ENCODE assay signal across 31 cellular contexts in the genomic region with DNA sequence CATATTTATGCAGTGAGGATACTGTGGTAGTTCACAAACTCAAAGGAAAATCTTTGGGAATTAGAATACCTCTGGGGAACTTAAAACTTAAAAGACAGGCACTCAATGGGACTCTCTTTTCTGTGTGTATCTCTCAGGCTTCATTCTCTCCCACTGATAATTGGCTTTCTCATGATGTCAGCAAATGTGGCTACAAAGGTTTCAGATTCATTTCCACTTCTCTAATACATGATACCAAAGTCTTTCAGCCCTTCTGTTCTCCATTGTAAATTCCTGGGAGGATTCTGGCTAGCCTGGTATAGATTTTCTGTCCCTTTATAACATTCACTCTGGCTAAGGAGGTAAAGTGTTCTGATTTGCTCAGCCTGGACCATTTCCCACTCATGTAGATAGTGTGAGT.
A peak's percentile ranks its signal among the peaks of the same experiment; 100 is the strongest.
DNase-seq lines count a peak whose midpoint lies in the region; ATAC-seq, FAIRE-seq and TF ChIP-seq lines count a peak whose summit lies in the region.
"Had no signal": no experiment of that assay in that cellular context is flagged by ENCODE, and none has a peak within 500 bp of the region (broad histone marks: within the 10 kb centered on the region; RNA-seq: fewer than 3 reads in every experiment).

No MANE protein-coding gene starts in this region.

- intact Hi-C loops in HepG2 (cut with micrococcal nuclease; ENCODE audit: unreplicated experiment) (no loop called here), right lobe of liver (cut with DNase I) (no loop called here), kidney (cut with DNase I) (no loop called here)

- H3K9me3 ChIP-seq in HepG2 (ENCODE audit: low read length) (no peaks in the 10 kb centered on the region), right lobe of liver (no peaks in the 10 kb centered on the region), OCI-LY3 (ENCODE audit: insufficient read depth, low read length) (no peaks in the 10 kb centered on the region), kidney (ENCODE audit: control insufficient read depth in 1 of 2, low read length in 2 of 2) (no peaks in the 10 kb centered on the region)
- H3K9me3 ChIP-seq: BE2C, HAP-1, SJCRH30 had no signal

- H3K27ac ChIP-seq in HepG2 (ENCODE audit: extremely low read length, insufficient read depth, low read length) (no peak overlapping the region), right lobe of liver (no peak overlapping the region), OCI-LY3 (ENCODE audit: low read length) (peak overlapping the region; percentile 26; the same call in 1 of the 2 replicates), kidney (ENCODE audit: low read depth in 2 of 2, low read length in 2 of 2) (no peak overlapping the region)
- H3K27ac ChIP-seq: SJCRH30 had no signal

- H4K20me1 ChIP-seq in HepG2 (ENCODE audit: insufficient read depth, low read length), result no peaks in the 10 kb centered on the region
- no peaks in the 10 kb centered on the region for H4K20me1 ChIP-seq in OCI-LY3 (ENCODE audit: insufficient read depth, low read length)

- POLR2A ChIA-PET in HepG2 (lab: Yijun Ruan, JAX), result no interaction called here

- TF ChIP-seq CTCF in HepG2 (CRISPR knock-in tag; IDR thresholded peaks at IDR 0.05) (no peak), right lobe of liver (IDR thresholded peaks at IDR 0.05) (no peak), OCI-LY3 (IDR thresholded peaks at IDR 0.05; ENCODE audit: low read depth, low read length) (no peak), kidney (IDR thresholded peaks at IDR 0.05; ENCODE audit: borderline replicate concordance, extremely low read depth, insufficient read depth) (no peak)

- H3K4me1 ChIP-seq in HepG2 (ENCODE audit: insufficient read depth, low read length) (no peaks in the 10 kb centered on the region), right lobe of liver (no peaks in the 10 kb centered on the region), OCI-LY3 (ENCODE audit: low read length) (peaks cover 21% of the 10 kb centered on the region), kidney (ENCODE audit: control insufficient read depth in 1 of 2, insufficient read depth in 1 of 2, low read depth in 1 of 2, low read length in 2 of 2) (no peaks in the 10 kb centered on the region)
- H3K4me1 ChIP-seq: BE2C, HAP-1, SJCRH30 had no signal

- H3K4me2 ChIP-seq in HepG2 (ENCODE audit: low read depth, low read length) (no peak overlapping the region), OCI-LY3 (ENCODE audit: low read length) (peak overlapping the region; percentile 36; the same call in 1 of the 2 replicates)

- FAIRE-seq in HepG2 (lab: Jason Lieb, UNC) (no peak), kidney (lab: Jason Lieb, UNC) (no peak)
- FAIRE-seq: GM19239 had no signal

- no peak for TF ChIP-seq RAD21 in HepG2 (CRISPR knock-in tag; IDR thresholded peaks at IDR 0.05)

- DNase-seq in HepG2 (ENCODE audit: low spot score) (no peak), right lobe of liver (no peak), retina (peak; percentile 44), T-helper 2 cell (no peak), kidney (no peak)
- DNase-seq: 8988T; ACHN; BE2C; CD8-positive, alpha-beta memory T cell; DMS 273 treated with DMSO at 0.1 percent for 48 hours; DMS79; EL; GDM1; IMR-90; NCI-H1092; NCI-H1417 treated with DMSO at 0.1 percent for 48 hours; NCI-H1694 treated with DMSO at 0.1 percent for 48 hours; NCI-H2081; NCI-H2171 treated with DMSO at 0.1 percent for 48 hours; NCI-H524; NCI-H748 treated with DMSO at 0.1 percent for 48 hours; PC-3; SJCRH30; T-helper 17 cell had no signal

- H3K9ac ChIP-seq in HepG2 (ENCODE audit: insufficient read depth, low read depth, low read length), result no peak overlapping the region
- H3K9ac ChIP-seq in OCI-LY3 (ENCODE audit: low read length), result no peak overlapping the region
- no peak overlapping the region for H3K9ac ChIP-seq in kidney (ENCODE audit: low read length in 2 of 2)

- H2AFZ ChIP-seq in HepG2 (ENCODE audit: low read length) (no peak overlapping the region), OCI-LY3 (ENCODE audit: low read depth, low read length) (no peak overlapping the region)

- H3K4me3 ChIP-seq in HepG2 (replicated peaks in 1 of 3; ENCODE audit: insufficient read depth in 1 of 3, low read depth in 2 of 3, low read length in 3 of 3) (no peak overlapping the region), right lobe of liver (no peak overlapping the region), OCI-LY3 (ENCODE audit: low read length) (no peak overlapping the region), kidney (ENCODE audit: low read length in 2 of 2) (no peak overlapping the region)
- H3K4me3 ChIP-seq: HAP-1, SJCRH30 had no signal

- H3K79me2 ChIP-seq in HepG2 (ENCODE audit: insufficient read depth, low read length), result no peaks in the 10 kb centered on the region
- no peaks in the 10 kb centered on the region for H3K79me2 ChIP-seq in OCI-LY3 (ENCODE audit: low read length)

- H3K36me3 ChIP-seq in HepG2 (replicated peaks in 1 of 2; ENCODE audit: control insufficient read depth in 1 of 2, insufficient read depth in 2 of 2, low read length in 2 of 2) (no peaks in the 10 kb centered on the region), right lobe of liver (no peaks in the 10 kb centered on the region), OCI-LY3 (replicated peaks; ENCODE audit: low read depth, low read length) (no peaks in the 10 kb centered on the region), kidney (ENCODE audit: control insufficient read depth in 1 of 2, insufficient read depth in 2 of 2, low read length in 2 of 2) (no peaks in the 10 kb centered on the region)
- H3K36me3 ChIP-seq: BE2C, HAP-1, SJCRH30 had no signal

- CTCF ChIA-PET in HepG2 (lab: Yijun Ruan, JAX; ENCODE audit: low intra/inter-chr PET ratio, low total read pairs), result no interaction called here

- no TSS peak for BruUV-seq in HepG2 (replicated peaks; lab: Mats Ljungman, UMichigan)

- H3K27me3 ChIP-seq in HepG2 (ENCODE audit: control insufficient read depth in 1 of 2, insufficient read depth in 2 of 2, low read length in 2 of 2), result no peaks in the 10 kb centered on the region
- no peaks in the 10 kb centered on the region for H3K27me3 ChIP-seq in right lobe of liver
- no peaks in the 10 kb centered on the region for H3K27me3 ChIP-seq in OCI-LY3 (ENCODE audit: low read depth, low read length)
- H3K27me3 ChIP-seq: BE2C, SJCRH30 had no signal

- in situ Hi-C loops in HepG2 (cut with HindIII; ENCODE audit: extremely low pct_ligation_motif_present, low pct_unique_long_range_greater_than_20kb), result no loop called here

- ATAC-seq in HepG2 (no peak), right lobe of liver (no peak), HG02798 (IDR thresholded peaks at IDR 0.05; ENCODE audit: poor library complexity, unreplicated experiment) (peak; percentile 34), HG03025 (IDR thresholded peaks at IDR 0.05; ENCODE audit: low FRiP score, unreplicated experiment) (no peak)
- ATAC-seq: PC-3, Right ventricle myocardium inferior, SK-N-SH treated with all-trans-retinoic acid at 6 μM for 48 hours, T-helper 17 cell had no signal

- TF ChIP-seq POLR2A in HepG2 (IDR thresholded peaks at IDR 0.05; ENCODE audit: insufficient read depth in 1 of 2, low read depth in 2 of 2, low read length in 2 of 2) (no peak), right lobe of liver (IDR thresholded peaks at IDR 0.05) (no peak)

- TF ChIP-seq EP300 in HepG2 (IDR thresholded peaks at IDR 0.05; ENCODE audit: low read depth in 2 of 2, low read length in 2 of 2), result no peak
- no peak for TF ChIP-seq EP300 in HepG2 (CRISPR knock-in tag; IDR thresholded peaks at IDR 0.05; ENCODE audit: borderline replicate concordance)

TF ChIP-seq in HepG2, 621 proteins besides CTCF, POLR2A, EP300 and RAD21:
- TF ChIP-seq MAFF (IDR thresholded peaks at IDR 0.05; ENCODE audit: low read depth, low read length) (peak; percentile 18; the same call in 1 of the 2 replicates), MAFK (conservative IDR thresholded peaks at IDR 0.05 in 1 of 2, IDR thresholded peaks at IDR 0.05 in 1 of 2; ENCODE audit: low read length in 2 of 2) (peak in 1 of 2 experiments; percentile 40; a peak in 2 of 4 replicates), PAX8 (CRISPR knock-in tag; IDR thresholded peaks at IDR 0.05; ENCODE audit: borderline replicate concordance) (no peak)
